Comparison of ENCODE assay signal across 26 cellular contexts in genomic region chr9:4359016-4359415, GRCh38.
"Had no signal": no experiment of that assay in that cellular context is flagged by ENCODE, and none has a peak within 500 bp of the region (broad histone marks: within the 10 kb centered on the region; RNA-seq: fewer than 3 reads in every experiment).

No MANE protein-coding gene starts in this region.

- ATAC-seq: activated CD4-positive, CD25-positive, alpha-beta regulatory T cell treated with anti-CD3 and anti-CD28 coated beads, Interleukin-2, amount 50 U/mL, for 24 hours; activated naive CD4-positive, alpha-beta T cell treated with anti-CD3 and anti-CD28 coated beads, Interleukin-2, amount 50 U/mL, for 72 hours; activated T-cell treated with anti-CD3 and anti-CD28 coated beads, Interleukin-2, amount 50 U/mL, for 72 hours; foreskin keratinocyte; gastrocnemius medialis; heart left ventricle; T-helper 17 cell had no signal

- DNase-seq: activated B cell treated with CpG ODN at 0.5 μM for 24 hours; activated CD4-positive, alpha-beta memory T cell treated with anti-CD3 and anti-CD28 coated beads, Interleukin-2, amount 10 ng/mL, durations not matched to agents 7 days and 5 days; activated CD4-positive, alpha-beta T cell treated with anti-CD3 and anti-CD28 coated beads for 48 hours; activated CD8-positive, alpha-beta memory T cell treated with anti-CD3 and anti-CD28 coated beads, Interleukin-2, amount 50 U/mL, for 48 hours; activated gamma-delta T cell; activated naive CD4-positive, alpha-beta T cell; activated naive CD4-positive, alpha-beta T cell treated with anti-CD3 and anti-CD28 coated beads, Interleukin-2, amount 10 ng/mL, durations not matched to agents 7 days and 5 days; activated naive CD8-positive, alpha-beta T cell treated with anti-CD3 and anti-CD28 coated beads, Interleukin-2, amount 10 ng/mL, durations not matched to agents 7 days and 5 days; activated T-cell treated with anti-CD3 and anti-CD28 coated beads for 4 hours; activated T-cell treated with anti-CD3 and anti-CD28 coated beads, Interleukin-2, amount 50 U/mL, for 24 hours; activated T-cell treated with anti-CD3 and anti-CD28 coated beads, Interleukin-2, amount 50 U/mL, for 72 hours; central memory CD4-positive, alpha-beta T cell; cerebellar nuclear complex; colonic mucosa; dorsolateral prefrontal cortex; effector memory CD4-positive, alpha-beta T cell; endodermal cell; foreskin keratinocyte; gastrocnemius medialis; glutamatergic neuron; heart left ventricle; T-helper 17 cell; T1000; WERI-Rb-1 had no signal
